Comparison of ENCODE assay signal across 21 cellular contexts in genomic region chr12:104782296-104782695, GRCh38.
"Had no signal": no experiment of that assay in that cellular context is flagged by ENCODE, and none has a peak within 500 bp of the region (broad histone marks: within the 10 kb centered on the region; RNA-seq: fewer than 3 reads in every experiment).

No MANE protein-coding gene starts in this region.

- H3K4me1 ChIP-seq: esophagus muscularis mucosa, foreskin keratinocyte, gastroesophageal sphincter, left lung, lower lobe of right lung had no signal

- H3K4me3 ChIP-seq: coronary artery, dorsolateral prefrontal cortex, esophagus muscularis mucosa, gastroesophageal sphincter, heart right ventricle, left lung, lower lobe of right lung, mucosa of descending colon had no signal

- DNase-seq: dermis blood vessel endothelial cell; dorsolateral prefrontal cortex; effector CD4-positive, alpha-beta T cell; effector memory CD4-positive, alpha-beta T cell; foreskin keratinocyte; heart right ventricle; hippocampal formation; left cardiac atrium; left lung; left ventricle myocardium superior; lower lobe of right lung; mesenchymal stem cell; mucosa of descending colon had no signal

- H3K36me3 ChIP-seq: esophagus muscularis mucosa, gastroesophageal sphincter, heart right ventricle, left lung, lower lobe of right lung had no signal

- H3K27me3 ChIP-seq: esophagus muscularis mucosa, gastroesophageal sphincter, heart right ventricle, left lung had no signal

- H3K27ac ChIP-seq: coronary artery, dorsolateral prefrontal cortex, esophagus muscularis mucosa, foreskin keratinocyte, gastroesophageal sphincter, heart right ventricle, left lung, lower lobe of right lung had no signal

- H3K9me3 ChIP-seq: lower lobe of right lung had no signal

- FAIRE-seq: colon, endothelial cell of umbilical vein, frontal cortex, islet of Langerhans, keratinocyte had no signal

- ATAC-seq: foreskin keratinocyte, gastroesophageal sphincter, heart right ventricle, left cardiac atrium, left lung, left ventricle myocardium superior, lower lobe of right lung, mucosa of descending colon had no signal
